ENCODE assay signal across 19 cellular contexts in the genomic region with DNA sequence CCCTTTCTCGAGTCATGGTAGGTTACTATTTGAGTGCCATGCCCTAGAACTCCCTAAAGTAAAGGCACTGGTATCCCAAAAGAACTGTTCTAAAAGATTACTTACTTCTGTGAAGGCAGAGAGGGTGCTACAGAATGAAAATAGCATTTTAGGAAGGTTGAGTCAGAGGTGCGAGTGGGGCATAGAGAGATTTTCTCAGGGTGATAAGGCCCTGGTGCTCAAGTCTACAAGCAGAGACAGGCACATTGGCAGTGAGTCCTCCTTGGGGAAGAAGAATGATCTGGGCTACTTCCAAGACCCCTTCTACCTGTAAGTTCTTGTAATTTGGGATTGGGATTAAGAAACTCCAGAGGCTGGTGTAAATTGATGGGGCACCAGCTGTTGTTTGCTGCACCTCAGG.
DNase-seq lines count a peak whose midpoint lies in the region; ATAC-seq and TF ChIP-seq lines count a peak whose summit lies in the region.
"Had no signal": no experiment of that assay in that cellular context is flagged by ENCODE, and none has a peak within 500 bp of the region (broad histone marks: within the 10 kb centered on the region; RNA-seq: fewer than 3 reads in every experiment).

No MANE protein-coding gene starts in this region.

- peak overlapping the region in 1 of 2 donors; percentile 43 for H3K27ac Mint-ChIP-seq in stimulated activated naive CD8-positive, alpha-beta T cell treated with anti-CD3 and anti-CD28 coated beads, Interleukin-15, amount 100 ng/mL, for 72 hours
- H3K27ac Mint-ChIP-seq: activated naive CD8-positive, alpha-beta T cell treated with anti-CD3 and anti-CD28 coated beads, Interleukin-2, amount 10 ng/mL, durations not matched to agents 7 days and 5 days; T-helper 1 cell treated with Interleukin-12 subunit alpha and Interleukin-12 subunit beta and Interleukin-4 antibody, amounts not matched to agents 30 μg/mL and 1 μg/mL, for 36 hours had no signal

- H3K4me3 Mint-ChIP-seq in stimulated activated naive CD8-positive, alpha-beta T cell treated with anti-CD3 and anti-CD28 coated beads, Interleukin-15, amount 100 ng/mL, for 72 hours: no peak overlapping the region
- H3K4me3 Mint-ChIP-seq: activated naive CD8-positive, alpha-beta T cell treated with anti-CD3 and anti-CD28 coated beads, Interleukin-2, amount 10 ng/mL, durations not matched to agents 7 days and 5 days; brain; T-helper 1 cell treated with Interleukin-12 subunit alpha and Interleukin-12 subunit beta and Interleukin-4 antibody, amounts not matched to agents 30 μg/mL and 1 μg/mL, for 36 hours had no signal

- no peak for TF ChIP-seq CTCF in WERI-Rb-1 (IDR thresholded peaks at IDR 0.05; ENCODE audit: low read depth, low read length)

- no peaks in the 10 kb centered on the region for H3K9me3 Mint-ChIP-seq in stimulated activated naive CD8-positive, alpha-beta T cell treated with anti-CD3 and anti-CD28 coated beads, Interleukin-15, amount 100 ng/mL, for 72 hours
- H3K9me3 Mint-ChIP-seq: activated naive CD8-positive, alpha-beta T cell treated with anti-CD3 and anti-CD28 coated beads, Interleukin-2, amount 10 ng/mL, durations not matched to agents 7 days and 5 days; brain; T-helper 1 cell treated with Interleukin-12 subunit alpha and Interleukin-12 subunit beta and Interleukin-4 antibody, amounts not matched to agents 30 μg/mL and 1 μg/mL, for 36 hours had no signal

- ATAC-seq in stimulated activated naive CD8-positive, alpha-beta T cell treated with anti-CD3 and anti-CD28 coated beads, Interleukin-15, Interleukin-2, amounts not matched to agents 100 U/mL and 50 U/mL, for 24 hours: peak; percentile 28
- no peak for ATAC-seq in stimulated activated naive CD8-positive, alpha-beta T cell treated with anti-CD3 and anti-CD28 coated beads, Interleukin-15, amount 100 ng/mL, for 72 hours
- ATAC-seq: GM12878 had no signal

- H3K36me3 ChIP-seq in WERI-Rb-1 (no peaks in the 10 kb centered on the region; the same call in 1 of the 2 replicates), mesodermal cell (ENCODE audit: control insufficient read depth, insufficient read depth, low read length) (no peaks in the 10 kb centered on the region)
- H3K36me3 ChIP-seq: heart left ventricle, thoracic aorta had no signal

- H3K4me1 Mint-ChIP-seq in stimulated activated naive CD8-positive, alpha-beta T cell treated with anti-CD3 and anti-CD28 coated beads, Interleukin-15, amount 100 ng/mL, for 72 hours: peaks cover 81% of the 10 kb centered on the region

- peak overlapping the region; percentile 88 for H3K27ac ChIP-seq in WERI-Rb-1
- peak overlapping the region; percentile 46 for H3K27ac ChIP-seq in mesodermal cell (ENCODE audit: low read depth, low read length, severe bottlenecking)
- no peak overlapping the region for H3K27ac ChIP-seq in caudate nucleus (ENCODE audit: low read depth, low read length)
- H3K27ac ChIP-seq: coronary artery, thoracic aorta had no signal

- H3K9me3 ChIP-seq in WERI-Rb-1 (ENCODE audit: severe bottlenecking) (no peaks in the 10 kb centered on the region), mesodermal cell (ENCODE audit: control insufficient read depth, low read length) (no peaks in the 10 kb centered on the region)
- H3K9me3 ChIP-seq: heart left ventricle, thoracic aorta had no signal

- DNase-seq in stimulated activated naive CD8-positive, alpha-beta T cell treated with anti-CD3 and anti-CD28 coated beads, Interleukin-15, Interleukin-2, amounts not matched to agents 100 U/mL and 50 U/mL, for 24 hours: no peak
- no peak for DNase-seq in stimulated activated naive CD8-positive, alpha-beta T cell treated with anti-CD3 and anti-CD28 coated beads, Interleukin-15, amount 100 ng/mL, for 72 hours
- DNase-seq in WERI-Rb-1 (no peak), caudate nucleus (lab: John Stamatoyannopoulos, UW) (no peak), NCI-H187 treated with DMSO at 0.1 percent for 48 hours (lab: John Stamatoyannopoulos, UW) (no peak), NCI-H526 treated with DMSO at 0.1 percent for 48 hours (lab: John Stamatoyannopoulos, UW) (no peak), NCI-H1436 (lab: John Stamatoyannopoulos, UW) (no peak)
- DNase-seq: activated CD4-positive, alpha-beta T cell treated with anti-CD3 and anti-CD28 coated beads, Interleukin-2, amount 50 U/mL, for 48 hours; activated naive CD8-positive, alpha-beta T cell treated with anti-CD3 and anti-CD28 coated beads, Interleukin-2, amount 10 ng/mL, durations not matched to agents 7 days and 5 days; DMS153; heart left ventricle; NCI-H1436 treated with DMSO at 0.1 percent for 48 hours; NCI-H2171 treated with DMSO at 0.1 percent for 48 hours had no signal

- peaks cover 50% of the 10 kb centered on the region for H3K4me1 ChIP-seq in mesodermal cell (ENCODE audit: control insufficient read depth, insufficient read depth, low read length, poor library complexity, severe bottlenecking)

- H3K27me3 Mint-ChIP-seq in stimulated activated naive CD8-positive, alpha-beta T cell treated with anti-CD3 and anti-CD28 coated beads, Interleukin-15, amount 100 ng/mL, for 72 hours: no peaks in the 10 kb centered on the region
- H3K27me3 Mint-ChIP-seq: activated naive CD8-positive, alpha-beta T cell treated with anti-CD3 and anti-CD28 coated beads, Interleukin-2, amount 10 ng/mL, durations not matched to agents 7 days and 5 days; brain had no signal

- whole genome bisulfite sequencing in mesodermal cell (ENCODE audit: insufficient coverage in 2 of 2), 2 experiments: 69 to 100% methylated on average over 1 to 2 of the region's 2 CpGs

- no peaks in the 10 kb centered on the region for H3K27me3 ChIP-seq in WERI-Rb-1 (ENCODE audit: insufficient read depth, low read depth, severe bottlenecking)
- H3K27me3 ChIP-seq: heart left ventricle had no signal

- no peak overlapping the region for H3K4me3 ChIP-seq in WERI-Rb-1 (ENCODE audit: low read depth, low read length)
- H3K4me3 ChIP-seq in mesodermal cell (ENCODE audit: extremely low read depth, insufficient read depth, low read length, poor library complexity, severe bottlenecking): no peak overlapping the region
- H3K4me3 ChIP-seq: coronary artery, GM12878, heart left ventricle, thoracic aorta had no signal
